10 cellular contexts compared by ENCODE assay signal in genomic region chr2:25001329-25001637, GRCh38.
"Had no signal": no experiment of that assay in that cellular context is flagged by ENCODE, and none has a peak within 500 bp of the region (broad histone marks: within the 10 kb centered on the region; RNA-seq: fewer than 3 reads in every experiment).

No MANE protein-coding gene starts in this region.

- H3K4me2 ChIP-seq: KMS-11 had no signal

- H3K4me3 Mint-ChIP-seq: H9, IgD-negative memory B cell had no signal

- FAIRE-seq: H54, HepG2 had no signal

- H3K9me3 Mint-ChIP-seq: H9, HFFc6, IgD-negative memory B cell had no signal

- H3K9ac ChIP-seq: KMS-11 had no signal

- H3K27ac ChIP-seq: HL-60, KMS-11 had no signal

- H3K36me3 Mint-ChIP-seq: IgD-negative memory B cell had no signal

- H3K27ac Mint-ChIP-seq: H9, IgD-negative memory B cell had no signal

- DNase-seq: GOT3, H9, HFFc6, KBM-7 had no signal

- ATAC-seq: HCT116 had no signal
